Comparison of ENCODE assay signal across 9 cellular contexts in the genomic region with DNA sequence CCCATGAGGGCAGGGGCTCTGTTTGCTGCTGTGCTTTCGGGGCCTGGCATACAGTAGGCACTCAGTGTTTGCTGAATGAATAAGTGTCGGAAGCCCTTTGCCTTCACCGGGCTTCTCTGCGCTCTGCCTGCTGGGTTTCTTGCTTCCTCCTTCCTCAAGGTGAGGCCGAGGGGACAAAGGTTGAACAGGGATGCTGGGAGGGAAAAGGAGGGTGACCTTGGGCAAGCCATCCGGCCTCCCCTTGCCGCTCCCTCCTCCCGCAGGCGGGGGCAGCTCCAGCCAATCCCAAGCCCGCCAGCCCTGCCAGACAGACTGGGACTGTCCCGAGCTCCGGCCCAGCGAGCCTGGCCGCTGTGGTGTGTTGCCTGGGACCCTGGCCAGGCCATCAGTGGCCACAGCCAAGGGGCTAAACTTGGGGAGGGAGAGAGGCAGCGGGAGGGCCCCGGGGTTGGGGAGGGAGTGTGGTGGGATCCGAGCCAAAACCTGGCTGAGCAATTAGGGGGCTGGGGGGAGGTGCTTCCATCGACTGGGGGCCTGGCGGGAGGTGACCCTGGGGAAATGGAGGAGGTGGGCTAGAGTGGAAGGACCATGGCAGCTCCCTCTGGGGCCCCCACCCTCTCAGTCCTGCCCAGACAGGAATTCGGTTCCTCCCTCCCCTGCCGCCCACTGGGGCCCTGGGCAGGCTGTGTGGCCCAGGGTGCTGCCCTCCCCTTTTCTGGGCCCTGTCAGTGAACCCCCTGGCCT. TPM values are rescaled to one million over a fixed set of nuclear protein-coding genes. Genes with fewer than 3 reads are reported as not detected.
DNase-seq lines count a peak whose midpoint lies in the region; ATAC-seq and TF ChIP-seq lines count a peak whose summit lies in the region.
"Had no signal": no experiment of that assay in that cellular context is flagged by ENCODE, and none has a peak within 500 bp of the region (broad histone marks: within the 10 kb centered on the region; RNA-seq: fewer than 3 reads in every experiment).

No MANE protein-coding gene starts in this region.

- H3K36me3 ChIP-seq in SJCRH30 (no peaks in the 10 kb centered on the region), neuronal stem cell (replicated peaks in 1 of 2; ENCODE audit: control insufficient read depth in 2 of 2, insufficient read depth in 2 of 2, low read length in 2 of 2) (peaks cover 0 to under 1% of the 10 kb centered on the region in 2 donors)

- peak overlapping the region; percentile 89 for H3K27ac ChIP-seq in SJCRH30
- peak overlapping the region; percentile 91 for H3K27ac ChIP-seq in neuronal stem cell (replicated peaks; ENCODE audit: low read length)

- peak overlapping the region; percentile 47 for H4K91ac ChIP-seq in neuronal stem cell (ENCODE audit: low read depth, low read length, poor library complexity)

- no peak for TF ChIP-seq CTCF in AG10803 (conservative IDR thresholded peaks at IDR 0.05; ENCODE audit: low read length)

- peak overlapping the region; percentile 100 for H2BK120ac ChIP-seq in neuronal stem cell (ENCODE audit: low read depth, low read length)

- peak overlapping the region; percentile 99 for H3K18ac ChIP-seq in neuronal stem cell (ENCODE audit: low read length)

- peak overlapping the region; percentile 28 for H3K14ac ChIP-seq in neuronal stem cell (ENCODE audit: low read length)

- H2BK5ac ChIP-seq in neuronal stem cell (ENCODE audit: low read length) = peak overlapping the region; percentile 98

- H3K27me3 ChIP-seq in SJCRH30 (no peaks in the 10 kb centered on the region), neuronal stem cell (ENCODE audit: control insufficient read depth in 3 of 3, insufficient read depth in 3 of 3, low read depth in 1 of 3, low read length in 3 of 3) (no peaks in the 10 kb centered on the region)

- H3K4me1 ChIP-seq in SJCRH30 (peaks cover 11% of the 10 kb centered on the region), neuronal stem cell (ENCODE audit: control insufficient read depth in 2 of 2, insufficient read depth in 1 of 2, low read depth in 1 of 2, low read length in 2 of 2) (peaks cover 25 to 31% of the 10 kb centered on the region in 2 donors)

- peak overlapping the region; percentile 86 for H3K9ac ChIP-seq in neuronal stem cell (ENCODE audit: low read depth, low read length, poor library complexity)

- H4K8ac ChIP-seq in neuronal stem cell (ENCODE audit: low read depth, low read length) = peak overlapping the region; percentile 52

- H2AFZ ChIP-seq in neuronal stem cell (ENCODE audit: low read length) = peak overlapping the region; percentile 81

- no peaks in the 10 kb centered on the region for H3K9me3 ChIP-seq in SJCRH30 (replicated peaks)
- peaks cover 0 to 5% of the 10 kb centered on the region in 2 donors for H3K9me3 ChIP-seq in neuronal stem cell (replicated peaks in 1 of 2; ENCODE audit: control insufficient read depth in 2 of 2, insufficient read depth in 1 of 2, low read depth in 1 of 2, low read length in 2 of 2)

- H3K79me1 ChIP-seq in neuronal stem cell (ENCODE audit: low read depth, low read length) = peaks cover 11% of the 10 kb centered on the region

- peak overlapping the region; percentile 94 for H3K23ac ChIP-seq in neuronal stem cell (ENCODE audit: low read depth, low read length, poor library complexity)

- DNase-seq in AG10803 (ENCODE audit: low read depth) = peak; percentile 37
- peak; percentile 80 to 82 for DNase-seq in SJCRH30
- DNase-seq in left ventricle myocardium superior = peak; percentile 95
- no peak for DNase-seq in neuronal stem cell (ENCODE audit: low spot score)
- DNase-seq in activated CD4-positive, alpha-beta T cell treated with anti-CD3 and anti-CD28 coated beads for 48 hours = no peak
- DNase-seq: PC-3 had no signal

- H3K4ac ChIP-seq in neuronal stem cell (ENCODE audit: low read length) = peak overlapping the region; percentile 99

- H2BK12ac ChIP-seq in neuronal stem cell (ENCODE audit: low read length) = peak overlapping the region; percentile 77

- peak overlapping the region; percentile 64 for H3K4me2 ChIP-seq in neuronal stem cell (ENCODE audit: insufficient read depth, low read length, poor library complexity, severe bottlenecking)

- peak overlapping the region; percentile 100 for H2BK15ac ChIP-seq in neuronal stem cell (ENCODE audit: low read length)

- ATAC-seq in left ventricle myocardium superior (peak; percentile 72), HG02571 (IDR thresholded peaks at IDR 0.05; ENCODE audit: unreplicated experiment) (no peak), HG02852 (IDR thresholded peaks at IDR 0.05; ENCODE audit: unreplicated experiment) (no peak), GM21528 (IDR thresholded peaks at IDR 0.05; ENCODE audit: low FRiP score, unreplicated experiment) (no peak)
- ATAC-seq: PC-3 had no signal

- H3K4me3 ChIP-seq in AG10803 (ENCODE audit: low read length) = no peak overlapping the region
- H3K4me3 ChIP-seq in SJCRH30 = peak overlapping the region; percentile 73
- H3K4me3 ChIP-seq in neuronal stem cell (ENCODE audit: low read length in 2 of 2) = peak overlapping the region in 1 of 2 donors; percentile 66

- peak overlapping the region; percentile 100 for H2AK5ac ChIP-seq in neuronal stem cell (ENCODE audit: low read depth, low read length)

- WGBS in neuronal stem cell (ENCODE audit: extremely low coverage in 2 of 2, insufficient read length in 2 of 2, insufficient replicate concordance in 1 of 2), 2 donors = no CpG with 5 or more reads among the region's 21 CpGs

- intact Hi-C loops in left ventricle myocardium superior (cut with micrococcal nuclease) = no loop called here

RNA-seq across cellular contexts. Expression of gene RCOR2, which starts 3.3 kb away (rescaled TPM):
- total RNA-seq in SJCRH30 (2014; rRNA removed; shearing (Covaris generic)) = 17.2 and 17.9 TPM in 2 replicates
- 14.5 TPM for total RNA-seq in left ventricle myocardium superior
- 74.6 TPM for polyA plus RNA-seq in neuronal stem cell (2013, experiment 1 of 2)
- 74.3 TPM for polyA plus RNA-seq in neuronal stem cell (2013, experiment 2 of 2)

RNA-seq across cellular contexts. Expression of gene NAA40, which starts 18.5 kb away (rescaled TPM):
- total RNA-seq in SJCRH30 (2014; rRNA removed; shearing (Covaris generic)) = 25.2 and 28.6 TPM in 2 replicates
- total RNA-seq in left ventricle myocardium superior = 26.5 TPM
- 15.2 TPM for polyA plus RNA-seq in neuronal stem cell (2013, experiment 1 of 2)
- polyA plus RNA-seq in neuronal stem cell (2013, experiment 2 of 2) = 15.8 TPM

RNA-seq across cellular contexts. Expression of gene COX8A, which starts 54.1 kb away (rescaled TPM):
- total RNA-seq in SJCRH30 (2014; rRNA removed; shearing (Covaris generic)) = 597 and 702 TPM in 2 replicates
- 1,107 TPM for total RNA-seq in left ventricle myocardium superior
- polyA plus RNA-seq in neuronal stem cell (2013, experiment 1 of 2) = 465 TPM
- polyA plus RNA-seq in neuronal stem cell (2013, experiment 2 of 2) = 460 TPM

Comparison
In these comparisons a context has a peak if more than half of its experiments do, and no peak if none do; other contexts are left out.
1. DNase-seq: peak in AG10803 (single experiment), SJCRH30 (2 of 2) and left ventricle myocardium superior (single experiment); none in neuronal stem cell (single experiment) and activated CD4-positive, alpha-beta T cell treated with anti-CD3 and anti-CD28 coated beads for 48 hours (single experiment).